In the genomic region with DNA sequence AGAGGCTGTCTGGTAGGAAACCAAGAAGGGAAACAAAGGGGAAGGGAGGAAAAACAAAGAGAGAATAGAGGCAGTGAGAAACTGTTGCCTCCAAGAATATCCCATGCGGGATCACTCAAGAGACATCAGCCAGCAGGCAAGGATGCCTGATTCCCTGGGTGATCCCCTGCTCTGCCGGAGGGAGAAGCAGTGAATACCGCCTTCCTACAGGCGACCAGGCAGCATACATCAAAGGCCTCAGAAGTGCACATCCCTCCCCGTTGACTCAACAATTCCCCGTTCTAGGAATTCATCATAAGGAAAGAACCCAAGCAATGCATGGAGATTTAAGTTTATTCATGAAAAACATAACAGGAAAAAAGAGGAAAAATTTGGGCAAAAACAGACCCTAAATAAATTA, we compare ENCODE assay signal across 1 cellular context.
TF ChIP-seq lines count a peak whose summit lies in the region.

No MANE protein-coding gene starts in this region.

TF ChIP-seq in IMR-90, 13 proteins besides CTCF, POLR2A, EP300 and RAD21 (continued from another document):
- TF ChIP-seq CEBPB (IDR thresholded peaks at IDR 0.05; ENCODE audit: low read depth, low read length) (no peak), FOS (IDR thresholded peaks at IDR 0.05; ENCODE audit: low read depth, low read length) (no peak), BHLHE40 (IDR thresholded peaks at IDR 0.05; ENCODE audit: low read depth, low read length) (no peak), MXI1 (IDR thresholded peaks at IDR 0.05; ENCODE audit: borderline replicate concordance, low read depth, low read length) (no peak), MAFK (IDR thresholded peaks at IDR 0.05; ENCODE audit: low read depth, low read length) (no peak)
